ENCODE assay signal across 8 cellular contexts in the genomic region with DNA sequence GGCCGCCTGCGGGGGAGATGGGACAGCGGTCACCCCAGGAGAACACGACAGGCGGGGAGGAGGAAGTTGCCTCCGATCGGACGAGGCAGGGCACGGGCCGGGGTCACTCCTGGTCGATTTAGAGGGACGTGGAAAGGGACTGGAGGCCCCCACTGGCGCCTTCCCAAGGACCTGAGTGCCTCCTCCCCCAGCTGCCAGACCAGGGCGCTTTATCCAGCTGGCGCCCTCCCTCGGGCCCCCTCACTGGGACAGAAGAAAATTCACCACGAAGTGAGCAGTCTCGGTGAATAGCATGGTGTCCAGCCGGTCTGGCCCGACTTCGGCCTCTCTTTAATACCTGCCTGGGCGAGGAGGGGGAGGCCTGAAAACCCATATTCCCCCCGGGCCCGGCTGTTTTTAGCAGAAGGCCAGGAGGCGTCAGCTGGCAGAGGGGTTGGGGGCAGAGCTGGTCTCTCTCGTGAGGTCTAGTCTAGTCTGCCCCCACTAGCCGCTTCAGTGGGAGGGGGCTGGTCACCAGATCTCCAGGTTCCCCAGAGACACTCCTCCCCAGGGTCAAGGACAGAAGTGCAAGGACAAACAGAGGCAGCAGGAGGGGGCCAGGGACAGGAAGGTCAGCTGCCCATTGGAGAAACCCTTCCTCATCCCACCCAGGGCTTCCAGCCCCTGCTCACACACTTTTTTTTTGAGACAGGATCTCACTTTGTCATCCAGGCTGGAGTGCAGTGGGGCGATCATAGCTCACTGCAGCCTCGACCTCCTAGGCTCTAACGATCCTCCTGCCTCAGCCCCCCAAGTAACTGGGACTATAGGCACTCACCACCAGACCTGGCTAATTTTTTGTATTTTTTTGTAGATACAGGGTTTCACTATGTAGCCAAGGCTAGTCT. TPM values are rescaled to one million over a fixed set of nuclear protein-coding genes. Genes with fewer than 3 reads are reported as not detected.
A peak's percentile ranks its signal among the peaks of the same experiment; 100 is the strongest.
DNase-seq lines count a peak whose midpoint lies in the region; ATAC-seq and TF ChIP-seq lines count a peak whose summit lies in the region.

No MANE protein-coding gene starts in this region.

- H3K4me3 ChIP-seq in WI38 (ENCODE audit: low read depth, low read length) = peak overlapping the region; percentile 68

- peak; percentile 2 for ATAC-seq in HG02981 (IDR thresholded peaks at IDR 0.05; ENCODE audit: unreplicated experiment)
- no peak for ATAC-seq in GM21381 (IDR thresholded peaks at IDR 0.05; ENCODE audit: unreplicated experiment)
- ATAC-seq in GM18520 (IDR thresholded peaks at IDR 0.05; ENCODE audit: unreplicated experiment) = no peak

- DNase-seq in EH (ENCODE audit: low read depth) = peak; percentile 60
- peak; percentile 51 for DNase-seq in glomerular visceral epithelial cell (ENCODE audit: extremely low spot score)
- peak; percentile 61 for DNase-seq in occipital lobe (lab: John Stamatoyannopoulos, UW)
- no peak for DNase-seq in NOMO-1 treated with dmso at 0.1 percent for 144 hours (lab: John Stamatoyannopoulos, UW; ENCODE audit: unreplicated experiment)

- TF ChIP-seq CTCF in WI38 (IDR thresholded peaks at IDR 0.05; ENCODE audit: low read depth, low read length) = 0 out of 2 replicates have a peak, but pooled peaks have one; percentile 2

RNA-seq across cellular contexts. Expression of gene FAM229A, which starts 10.2 kb away (rescaled TPM):
- 1.6 TPM for total RNA-seq in occipital lobe

RNA-seq across cellular contexts. Expression of gene TSSK3, which starts 10.2 kb away (rescaled TPM):
- not detected for total RNA-seq in occipital lobe

RNA-seq across cellular contexts. Expression of gene MARCKSL1, which starts 16.1 kb away (rescaled TPM):
- total RNA-seq in occipital lobe = 356 TPM

RNA-seq across cellular contexts. Expression of gene BSDC1, which starts 42.1 kb away (rescaled TPM):
- total RNA-seq in occipital lobe = 60.7 TPM
